In the genomic region with DNA sequence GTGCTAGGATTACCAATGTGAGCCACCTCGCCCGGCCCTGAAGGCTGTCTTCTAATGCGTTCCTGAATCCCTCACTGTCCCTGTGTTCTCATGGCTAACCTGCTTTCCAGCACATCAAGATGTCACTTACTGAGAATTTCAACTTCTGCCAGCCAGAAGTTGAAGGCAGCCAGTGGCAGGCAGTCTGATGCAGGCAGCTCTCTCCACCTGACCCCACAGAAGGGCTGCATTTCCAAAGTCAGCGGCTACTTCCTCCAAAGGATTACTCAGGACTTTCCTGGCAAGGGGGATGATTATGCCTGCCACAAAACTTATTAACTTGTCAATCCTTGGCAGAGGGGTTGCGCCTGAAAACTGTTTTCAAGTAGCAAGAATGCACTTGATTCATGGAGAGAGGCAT, we compare ENCODE assay signal across 26 cellular contexts.
A peak's percentile ranks its signal among the peaks of the same experiment; 100 is the strongest.
DNase-seq lines count a peak whose midpoint lies in the region; ATAC-seq and TF ChIP-seq lines count a peak whose summit lies in the region.
"Had no signal": no experiment of that assay in that cellular context is flagged by ENCODE, and none has a peak within 500 bp of the region (broad histone marks: within the 10 kb centered on the region; RNA-seq: fewer than 3 reads in every experiment).

No MANE protein-coding gene starts in this region.

- no peak overlapping the region for H3K4me3 ChIP-seq in spleen
- H3K4me3 ChIP-seq: breast epithelium, HAP-1, suprapubic skin had no signal

- peaks cover 12% of the 10 kb centered on the region for H3K27me3 Mint-ChIP-seq in brain
- H3K27me3 Mint-ChIP-seq: activated CD4-positive, alpha-beta T cell treated with anti-CD3 and anti-CD28 coated beads for 36 hours; activated CD8-positive, alpha-beta T cell treated with anti-CD3 and anti-CD28 coated beads for 36 hours; activated T-helper 17 cell treated with anti-CD3 and anti-CD28 coated beads, Interleukin-2, amount 50 U/mL, for 72 hours had no signal

- intact Hi-C loops in spleen (cut with DNase I; ENCODE audit: low total_unique reads) = no loop called here

- H3K4me1 ChIP-seq in spleen = no peaks in the 10 kb centered on the region
- H3K4me1 ChIP-seq: breast epithelium, HAP-1, suprapubic skin had no signal

- H3K27ac ChIP-seq in spleen = no peak overlapping the region
- H3K27ac ChIP-seq: breast epithelium, suprapubic skin had no signal

- H3K9me3 ChIP-seq in spleen = peaks cover 0 to 34% (median 0%) of the 10 kb centered on the region in 8 donors
- H3K9me3 ChIP-seq: breast epithelium, HAP-1, suprapubic skin had no signal

- H3K27me3 ChIP-seq in spleen (replicated peaks in 1 of 7) = no peaks in the 10 kb centered on the region
- H3K27me3 ChIP-seq: breast epithelium, suprapubic skin had no signal

- no peak overlapping the region for H3K4me3 Mint-ChIP-seq in brain
- H3K4me3 Mint-ChIP-seq: activated CD4-positive, alpha-beta T cell treated with anti-CD3 and anti-CD28 coated beads for 36 hours; activated CD8-positive, alpha-beta T cell treated with anti-CD3 and anti-CD28 coated beads for 36 hours; activated T-helper 17 cell treated with anti-CD3 and anti-CD28 coated beads, Interleukin-2, amount 50 U/mL, for 72 hours had no signal

- H3K27ac Mint-ChIP-seq in brain = peak overlapping the region in 3 of 5 experiments; percentile 46 to 85 (median 82)
- H3K27ac Mint-ChIP-seq: activated CD4-positive, alpha-beta T cell treated with anti-CD3 and anti-CD28 coated beads for 36 hours; activated CD8-positive, alpha-beta T cell treated with anti-CD3 and anti-CD28 coated beads for 36 hours; activated T-helper 17 cell treated with anti-CD3 and anti-CD28 coated beads, Interleukin-2, amount 50 U/mL, for 72 hours had no signal

- peaks cover 10% of the 10 kb centered on the region for H3K4me1 Mint-ChIP-seq in brain
- H3K4me1 Mint-ChIP-seq: activated CD4-positive, alpha-beta T cell treated with anti-CD3 and anti-CD28 coated beads for 36 hours; activated T-helper 17 cell treated with anti-CD3 and anti-CD28 coated beads, Interleukin-2, amount 50 U/mL, for 72 hours had no signal

- DNase-seq in GM03348 (ENCODE audit: low spot score) (peak; percentile 38), midbrain (lab: John Stamatoyannopoulos, UW) (peak; percentile 19), spleen (peak; percentile 28), NCI-H82 treated with DMSO at 0.1 percent for 48 hours (lab: John Stamatoyannopoulos, UW; ENCODE audit: unreplicated experiment) (no peak)
- DNase-seq: ACHN; activated CD4-positive, alpha-beta T cell treated with anti-CD3 and anti-CD28 coated beads for 36 hours; activated CD8-positive, alpha-beta memory T cell treated with anti-CD3 and anti-CD28 coated beads, Interleukin-2, amount 50 U/mL, for 48 hours; activated CD8-positive, alpha-beta T cell treated with anti-CD3 and anti-CD28 coated beads for 36 hours; activated naive CD4-positive, alpha-beta T cell treated with anti-CD3 and anti-CD28 coated beads, Interleukin-2, amount 50 U/mL, for 16 hours; left colon; NCI-H1417 treated with DMSO at 0.1 percent for 48 hours; NCI-H2081 treated with DMSO at 0.1 percent for 48 hours; NCI-H446 treated with DMSO at 0.1 percent for 48 hours; NCI-H774; retina; small intestine; stimulated activated naive CD4-positive, alpha-beta T cell; SW 1271 had no signal

- TF ChIP-seq CTCF in brain (conservative IDR thresholded peaks at IDR 0.05) (no peak), spleen (IDR thresholded peaks at IDR 0.05 in 8 of 11, conservative IDR thresholded peaks at IDR 0.05 in 3 of 11) (no peak)

- no peak for TF ChIP-seq POLR2A in spleen (IDR thresholded peaks at IDR 0.05)

- H3K36me3 ChIP-seq in spleen = no peaks in the 10 kb centered on the region
- H3K36me3 ChIP-seq: breast epithelium, HAP-1, suprapubic skin had no signal

- 64 to 88% (median 70%) methylated on average over 5 of the region's 5 CpGs for WGBS in spleen, 5 donors

- no peaks in the 10 kb centered on the region for H3K36me3 Mint-ChIP-seq in brain

- ATAC-seq in GM21423 (IDR thresholded peaks at IDR 0.05; ENCODE audit: unreplicated experiment) = no peak
- no peak for ATAC-seq in HG03565 (IDR thresholded peaks at IDR 0.05; ENCODE audit: unreplicated experiment)
- ATAC-seq: activated CD4-positive, alpha-beta T cell treated with anti-CD3 and anti-CD28 coated beads for 36 hours; activated CD8-positive, alpha-beta T cell treated with anti-CD3 and anti-CD28 coated beads for 36 hours; activated T-helper 17 cell treated with anti-CD3 and anti-CD28 coated beads, Interleukin-2, amount 50 U/mL, for 72 hours; HepG2; left colon had no signal

- peaks cover 0 to 81% (median 3%) of the 10 kb centered on the region in 5 experiments for H3K9me3 Mint-ChIP-seq in brain
